ENCODE assay signal across 1 cellular context in the genomic region with DNA sequence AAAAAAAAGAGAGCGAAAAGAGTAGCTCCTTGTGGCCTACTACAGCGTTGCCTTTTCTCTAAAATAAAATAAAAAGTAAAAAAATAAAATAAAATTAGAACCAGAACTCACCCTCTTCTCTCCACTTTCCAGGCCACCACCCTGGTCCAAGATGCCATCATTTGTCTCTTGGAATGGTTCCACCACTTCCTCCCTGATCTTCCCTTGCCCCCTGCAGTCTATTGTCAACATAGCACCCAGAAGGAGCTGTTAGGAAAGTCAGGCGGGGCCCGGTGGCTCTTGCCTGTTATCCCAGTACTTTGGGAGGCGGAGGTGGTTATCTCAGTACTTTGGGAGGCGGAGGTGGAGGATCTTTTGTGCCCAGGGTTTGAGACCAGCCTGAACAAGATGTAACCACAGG.
TF ChIP-seq lines count a peak whose summit lies in the region.

No MANE protein-coding gene starts in this region.

TF ChIP-seq in K562, 482 proteins besides CTCF, POLR2A, EP300 and RAD21 (continued from another document):
- TF ChIP-seq, protein P1, sequence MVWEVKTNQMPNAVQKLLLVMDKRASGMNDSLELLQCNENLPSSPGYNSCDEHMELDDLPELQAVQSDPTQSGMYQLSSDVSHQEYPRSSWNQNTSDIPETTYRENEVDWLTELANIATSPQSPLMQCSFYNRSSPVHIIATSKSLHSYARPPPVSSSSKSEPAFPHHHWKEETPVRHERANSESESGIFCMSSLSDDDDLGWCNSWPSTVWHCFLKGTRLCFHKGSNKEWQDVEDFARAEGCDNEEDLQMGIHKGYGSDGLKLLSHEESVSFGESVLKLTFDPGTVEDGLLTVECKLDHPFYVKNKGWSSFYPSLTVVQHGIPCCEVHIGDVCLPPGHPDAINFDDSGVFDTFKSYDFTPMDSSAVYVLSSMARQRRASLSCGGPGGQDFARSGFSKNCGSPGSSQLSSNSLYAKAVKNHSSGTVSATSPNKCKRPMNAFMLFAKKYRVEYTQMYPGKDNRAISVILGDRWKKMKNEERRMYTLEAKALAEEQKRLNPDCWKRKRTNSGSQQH (CRISPR knock-in tag; IDR thresholded peaks at IDR 0.05) = no peak
- TF ChIP-seq RFX1 (IDR thresholded peaks at IDR 0.05) (no peak), WHSC1 (IDR thresholded peaks at IDR 0.05; ENCODE audit: low read length) (no peak), SRSF9 (IDR thresholded peaks at IDR 0.05; ENCODE audit: borderline replicate concordance, low read depth, low read length) (no peak), ZNF12 (CRISPR knock-in tag; IDR thresholded peaks at IDR 0.05) (no peak), MYNN (IDR thresholded peaks at IDR 0.05) (no peak), MYNN (CRISPR knock-in tag; IDR thresholded peaks at IDR 0.05) (no peak), NFIC (IDR thresholded peaks at IDR 0.05) (peak; percentile 87), MAFF (IDR thresholded peaks at IDR 0.05; ENCODE audit: low read length) (no peak)
- TF ChIP-seq, protein P2, sequence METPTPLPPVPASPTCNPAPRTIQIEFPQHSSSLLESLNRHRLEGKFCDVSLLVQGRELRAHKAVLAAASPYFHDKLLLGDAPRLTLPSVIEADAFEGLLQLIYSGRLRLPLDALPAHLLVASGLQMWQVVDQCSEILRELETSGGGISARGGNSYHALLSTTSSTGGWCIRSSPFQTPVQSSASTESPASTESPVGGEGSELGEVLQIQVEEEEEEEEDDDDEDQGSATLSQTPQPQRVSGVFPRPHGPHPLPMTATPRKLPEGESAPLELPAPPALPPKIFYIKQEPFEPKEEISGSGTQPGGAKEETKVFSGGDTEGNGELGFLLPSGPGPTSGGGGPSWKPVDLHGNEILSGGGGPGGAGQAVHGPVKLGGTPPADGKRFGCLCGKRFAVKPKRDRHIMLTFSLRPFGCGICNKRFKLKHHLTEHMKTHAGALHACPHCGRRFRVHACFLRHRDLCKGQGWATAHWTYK (CRISPR knock-in tag; IDR thresholded peaks at IDR 0.05) = no peak
- TF ChIP-seq, protein P3, sequence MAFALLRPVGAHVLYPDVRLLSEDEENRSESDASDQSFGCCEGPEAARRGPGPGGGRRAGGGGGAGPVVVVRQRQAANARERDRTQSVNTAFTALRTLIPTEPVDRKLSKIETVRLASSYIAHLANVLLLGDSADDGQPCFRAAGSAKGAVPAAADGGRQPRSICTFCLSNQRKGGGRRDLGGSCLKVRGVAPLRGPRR (CRISPR knock-in tag; IDR thresholded peaks at IDR 0.05) = no peak
